ENCODE assay signal across 23 cellular contexts in the genomic region with DNA sequence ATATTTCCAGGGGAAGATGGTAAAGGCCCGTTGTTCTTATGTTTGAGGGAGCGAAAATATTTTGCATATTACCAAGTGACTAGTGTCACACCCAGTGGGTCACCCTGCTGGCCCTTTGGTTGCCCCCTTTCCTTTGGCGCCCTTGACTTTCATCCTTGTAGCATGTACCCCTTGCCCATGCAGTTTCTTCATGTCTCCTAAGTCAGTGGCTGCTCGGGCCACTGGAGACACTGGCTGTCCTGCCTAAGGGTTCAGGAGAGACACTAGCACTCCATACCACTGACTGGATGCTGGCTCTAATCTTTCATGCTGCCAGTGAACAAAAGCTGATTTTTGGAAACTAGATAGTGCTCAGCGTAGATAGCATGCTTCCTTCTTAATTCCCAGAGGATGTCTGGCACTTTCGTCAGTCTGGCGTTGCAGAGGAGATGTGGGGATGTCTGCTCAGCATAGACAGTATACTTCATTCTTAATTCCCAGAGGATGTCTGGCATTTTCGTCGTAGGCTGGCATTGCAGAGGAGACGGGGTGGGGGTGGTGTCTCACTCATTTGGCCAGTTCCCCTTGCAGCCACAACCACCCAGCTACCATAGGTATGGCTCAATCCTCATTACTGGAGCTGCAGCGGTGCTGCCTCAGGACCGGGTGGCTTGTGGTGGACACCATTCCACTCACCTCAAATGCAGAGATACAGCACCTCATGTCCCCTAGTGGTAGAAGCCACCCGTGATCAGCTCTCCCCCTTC.
A peak's percentile ranks its signal among the peaks of the same experiment; 100 is the strongest.
DNase-seq lines count a peak whose midpoint lies in the region; ATAC-seq, FAIRE-seq and TF ChIP-seq lines count a peak whose summit lies in the region.
"Had no signal": no experiment of that assay in that cellular context is flagged by ENCODE, and none has a peak within 500 bp of the region (broad histone marks: within the 10 kb centered on the region; RNA-seq: fewer than 3 reads in every experiment).

No MANE protein-coding gene starts in this region.

- BruUV-seq in HepG2 (replicated peaks; lab: Mats Ljungman, UMichigan) = no TSS peak

- no peaks in the 10 kb centered on the region for H3K4me1 ChIP-seq in HepG2 (ENCODE audit: insufficient read depth, low read length)

- POLR2A ChIA-PET in HepG2 (lab: Yijun Ruan, JAX) = no interaction called here

- WGBS in HepG2 (ENCODE audit: low lambda C conversion rate) = 11% methylated on average over 13 of the region's 13 CpGs

- no peak overlapping the region for H3K9ac ChIP-seq in HepG2 (ENCODE audit: insufficient read depth, low read depth, low read length)

- no peak for TF ChIP-seq POLR2A in HepG2 (IDR thresholded peaks at IDR 0.05; ENCODE audit: insufficient read depth in 1 of 2, low read depth in 2 of 2, low read length in 2 of 2)

- no peak for FAIRE-seq in HepG2 (lab: Jason Lieb, UNC)
- FAIRE-seq: G401.6 had no signal

- no peak for TF ChIP-seq CTCF in HepG2 (CRISPR knock-in tag; IDR thresholded peaks at IDR 0.05)

- no peak for TF ChIP-seq RAD21 in HepG2 (CRISPR knock-in tag; IDR thresholded peaks at IDR 0.05)

- H3K9me3 ChIP-seq in HepG2 (ENCODE audit: low read length) = peaks cover 97% of the 10 kb centered on the region

- H3K4me3 ChIP-seq in HepG2 (replicated peaks in 1 of 3; ENCODE audit: insufficient read depth in 1 of 3, low read depth in 2 of 3, low read length in 3 of 3) = no peak overlapping the region
- H3K4me3 ChIP-seq: GM23338 had no signal

- TF ChIP-seq EP300 in HepG2 (IDR thresholded peaks at IDR 0.05; ENCODE audit: low read depth in 2 of 2, low read length in 2 of 2) (no peak), HepG2 (CRISPR knock-in tag; IDR thresholded peaks at IDR 0.05; ENCODE audit: borderline replicate concordance) (no peak)

- no peak overlapping the region for H2AFZ ChIP-seq in HepG2 (ENCODE audit: low read length)
- H2AFZ ChIP-seq: GM23338 had no signal

- CTCF ChIA-PET in HepG2 (lab: Yijun Ruan, JAX; ENCODE audit: low intra/inter-chr PET ratio, low total read pairs) = no interaction called here

- intact Hi-C loops in cardiac septum (cut with DNase I) (no loop called here), Right ventricle myocardium superior (cut with DNase I) (no loop called here), HepG2 (cut with micrococcal nuclease; ENCODE audit: unreplicated experiment) (no loop called here), posterior vena cava (cut with DNase I) (no loop called here)

- H3K27ac ChIP-seq in HepG2 (ENCODE audit: extremely low read length, insufficient read depth, low read length) = no peak overlapping the region
- H3K27ac ChIP-seq: 22Rv1 had no signal

- DNase-seq in cardiac septum (ENCODE audit: low spot score) = peak; percentile 75
- no peak for DNase-seq in Right ventricle myocardium superior
- DNase-seq in HepG2 (ENCODE audit: low spot score) = no peak
- peak; percentile 81 for DNase-seq in posterior vena cava (ENCODE audit: low spot score)
- DNase-seq in HuH-7 (ENCODE audit: low spot score) = no peak
- DNase-seq in cerebellum (ENCODE audit: low spot score) = no peak
- no peak for DNase-seq in pons (ENCODE audit: low spot score)
- DNase-seq in GM19238 (ENCODE audit: insufficient read length, low spot score) = no peak
- DNase-seq: AML-193, DMS 273 treated with DMSO at 0.1 percent for 48 hours, HCEC 1CT, Karpas-422, NCI-H1048, NCI-H1436, NCI-H1930, NCI-H345, NCI-H524 treated with DMSO at 0.1 percent for 48 hours, PC-3, RPMI8226, SIG-M5 had no signal

- no peaks in the 10 kb centered on the region for H3K36me3 ChIP-seq in HepG2 (replicated peaks in 1 of 2; ENCODE audit: control insufficient read depth in 1 of 2, insufficient read depth in 2 of 2, low read length in 2 of 2)

- no peaks in the 10 kb centered on the region for H4K20me1 ChIP-seq in HepG2 (ENCODE audit: insufficient read depth, low read length)

- no peak overlapping the region for H3K4me2 ChIP-seq in HepG2 (ENCODE audit: low read depth, low read length)
- H3K4me2 ChIP-seq: GM23338 had no signal

- ATAC-seq in Right ventricle myocardium superior (ENCODE audit: poor library complexity) = no peak
- peak; percentile 19; the same call in 1 of the 3 replicates for ATAC-seq in HepG2
- ATAC-seq: GM23338, PC-3 had no signal

- in situ Hi-C loops in HepG2 (cut with HindIII; ENCODE audit: extremely low pct_ligation_motif_present, low pct_unique_long_range_greater_than_20kb) = no loop called here

- H3K27me3 ChIP-seq in HepG2 (ENCODE audit: control insufficient read depth in 1 of 2, insufficient read depth in 2 of 2, low read length in 2 of 2) = no peaks in the 10 kb centered on the region

- no peaks in the 10 kb centered on the region for H3K79me2 ChIP-seq in HepG2 (ENCODE audit: insufficient read depth, low read length)

TF ChIP-seq in HepG2, 621 proteins besides CTCF, POLR2A, EP300 and RAD21:
- TF ChIP-seq PTBP1 (IDR thresholded peaks at IDR 0.05; ENCODE audit: low read depth, low read length, poor library complexity, severe bottlenecking) (no peak), ZNF556 (CRISPR knock-in tag; IDR thresholded peaks at IDR 0.05; ENCODE audit: borderline replicate concordance) (no peak), KAT8 (CRISPR knock-in tag; IDR thresholded peaks at IDR 0.05) (no peak), ATF2 (CRISPR knock-in tag; IDR thresholded peaks at IDR 0.05) (no peak), HNF4G (IDR thresholded peaks at IDR 0.05; ENCODE audit: borderline replicate concordance, low read depth, low read length) (no peak), HNF4G (CRISPR knock-in tag; IDR thresholded peaks at IDR 0.05; ENCODE audit: borderline replicate concordance, low read depth) (no peak), KMT2B (CRISPR knock-in tag; IDR thresholded peaks at IDR 0.05) (no peak), GABPA (IDR thresholded peaks at IDR 0.05; ENCODE audit: low read depth, low read length) (no peak), GABPA (CRISPR knock-in tag; IDR thresholded peaks at IDR 0.05; ENCODE audit: low read depth) (no peak), HMG20B (CRISPR knock-in tag; conservative IDR thresholded peaks at IDR 0.05) (no peak), ERF (CRISPR knock-in tag; IDR thresholded peaks at IDR 0.05) (no peak), NFIB (CRISPR knock-in tag; IDR thresholded peaks at IDR 0.05; ENCODE audit: borderline replicate concordance) (no peak)

Comparison
In these comparisons a context has a peak if more than half of its experiments do, and no peak if none do; other contexts are left out.
1. DNase-seq: peak in cardiac septum (single experiment) and posterior vena cava (single experiment); none in Right ventricle myocardium superior (single experiment), HepG2 (single experiment), HuH-7 (single experiment), cerebellum (single experiment), pons (single experiment) and GM19238 (single experiment).